In genomic region chr10:26474845-26475244, GRCh38 we compare ENCODE assay signal across 1 cellular context.
TF ChIP-seq lines count a peak whose summit lies in the region.

No MANE protein-coding gene starts in this region.

TF ChIP-seq in GM12878, 131 proteins besides CTCF, POLR2A, EP300 and RAD21:
- TF ChIP-seq MLLT1 (IDR thresholded peaks at IDR 0.05): peak; percentile 68
- TF ChIP-seq ATF2 (IDR thresholded peaks at IDR 0.05; ENCODE audit: low read length): peak; percentile 53; the same call in 1 of the 2 replicates
- peak; percentile 61 for TF ChIP-seq JUNB (IDR thresholded peaks at IDR 0.05)
- TF ChIP-seq YY1 (IDR thresholded peaks at IDR 0.05; ENCODE audit: low read depth, low read length): 0 out of 2 replicates have a peak, but pooled peaks have one; percentile 23
- peak; percentile 90 for TF ChIP-seq CREB1 (IDR thresholded peaks at IDR 0.05; ENCODE audit: low read depth)
- TF ChIP-seq CREM (IDR thresholded peaks at IDR 0.05; ENCODE audit: low read depth): peak; percentile 80
- TF ChIP-seq CBX5 (IDR thresholded peaks at IDR 0.05; ENCODE audit: low read depth): 0 out of 2 replicates have a peak, but pooled peaks have one; percentile 34
- peak; percentile 39; the same call in 1 of the 2 replicates for TF ChIP-seq IRF4 (IDR thresholded peaks at IDR 0.05; ENCODE audit: low read depth, low read length)
- 0 out of 2 replicates have a peak, but pooled peaks have one; percentile 37 for TF ChIP-seq MEF2A (IDR thresholded peaks at IDR 0.05; ENCODE audit: insufficient read depth, low read depth, low read length)
TF ChIP-seq in GM12878: peak in this region for 9; not testable (repeated sequence) for 122.
